8 cellular contexts compared by ENCODE assay signal in genomic region chr17:64776720-64777412, GRCh38.
DNase-seq lines count a peak whose midpoint lies in the region; ATAC-seq and TF ChIP-seq lines count a peak whose summit lies in the region.
"Not testable (repeated sequence)": the region's sequence is repeated elsewhere in the genome, so short reads cannot be mapped to it uniquely, and the experiment has no call there.

No MANE protein-coding gene starts in this region.

- H3K36me3 ChIP-seq in neural progenitor cell, result not testable (repeated sequence)

- not testable (repeated sequence) for H3K9ac ChIP-seq in neural progenitor cell

- peaks cover 17% of the 10 kb centered on the region for H3K4me1 Mint-ChIP-seq in HFFc6 (ENCODE audit: low read depth)
- peaks cover 21% of the 10 kb centered on the region for H3K4me1 Mint-ChIP-seq in neural progenitor cell
- peaks cover 48% of the 10 kb centered on the region for H3K4me1 Mint-ChIP-seq in stimulated activated naive CD8-positive, alpha-beta T cell treated with anti-CD3 and anti-CD28 coated beads, Interleukin-15, amount 100 ng/mL, for 72 hours

- H3K36me3 Mint-ChIP-seq in HFFc6 (ENCODE audit: low read depth); neural progenitor cell: not testable (repeated sequence)

- H3K79me2 ChIP-seq in neural progenitor cell (ENCODE audit: low read depth), result not testable (repeated sequence)

- not testable (repeated sequence) for H2AFZ ChIP-seq in neural progenitor cell (replicated peaks)

- H4K20me1 ChIP-seq in neural progenitor cell (ENCODE audit: low read depth), result peaks cover 36% of the 10 kb centered on the region

- H3K4me3 Mint-ChIP-seq in HFFc6 (peak overlapping the region; percentile 72), neural progenitor cell (peak overlapping the region; percentile 84)
- peak overlapping the region; percentile 76 for H3K4me3 Mint-ChIP-seq in stimulated activated naive CD8-positive, alpha-beta T cell treated with anti-CD3 and anti-CD28 coated beads, Interleukin-15, amount 100 ng/mL, for 72 hours

- peak overlapping the region; percentile 29 for H3K4me3 ChIP-seq in neural progenitor cell

- not testable (repeated sequence) for H3K27me3 Mint-ChIP-seq in HFFc6 (ENCODE audit: insufficient read depth)
- peaks cover 41% of the 10 kb centered on the region for H3K27me3 Mint-ChIP-seq in neural progenitor cell (ENCODE audit: insufficient read depth, low read depth)
- peaks cover 13% of the 10 kb centered on the region for H3K27me3 Mint-ChIP-seq in stimulated activated naive CD8-positive, alpha-beta T cell treated with anti-CD3 and anti-CD28 coated beads, Interleukin-15, amount 100 ng/mL, for 72 hours

- peaks cover 33% of the 10 kb centered on the region for H3K4me1 ChIP-seq in neural progenitor cell

- not testable (repeated sequence) for H3K27ac Mint-ChIP-seq in HFFc6, neural progenitor cell
- peak overlapping the region in 1 of 2 donors; percentile 59 for H3K27ac Mint-ChIP-seq in stimulated activated naive CD8-positive, alpha-beta T cell treated with anti-CD3 and anti-CD28 coated beads, Interleukin-15, amount 100 ng/mL, for 72 hours

- peak overlapping the region; percentile 59 for H3K4me2 ChIP-seq in neural progenitor cell

- peaks cover 74% of the 10 kb centered on the region for H3K27me3 ChIP-seq in neural progenitor cell

- not testable (repeated sequence) for H3K27ac ChIP-seq in neural progenitor cell

- peaks cover 40% of the 10 kb centered on the region for H3F3A ChIP-seq in neural progenitor cell (ENCODE audit: low read depth)

- peak; percentile 94 for DNase-seq in ELF-1 (ENCODE audit: low read depth, low spot score)
- peak; percentile 59 for DNase-seq in HFFc6
- peak; percentile 86 for DNase-seq in NCI-H1105 treated with DMSO at 0.1 percent for 48 hours (lab: John Stamatoyannopoulos, UW)
- DNase-seq in SKM-1 (lab: John Stamatoyannopoulos, UW; ENCODE audit: unreplicated experiment), result peak; percentile 71
- peak; percentile 75 for DNase-seq in activated naive CD4-positive, alpha-beta T cell treated with anti-CD3 and anti-CD28 coated beads, Interleukin-2, amount 50 U/mL, for 16 hours
- DNase-seq in foreskin melanocyte, result peak; percentile 46
- DNase-seq in neural progenitor cell (ENCODE audit: low spot score), result peak; percentile 93
- peak; percentile 76 to 80 for DNase-seq in stimulated activated naive CD8-positive, alpha-beta T cell treated with anti-CD3 and anti-CD28 coated beads, Interleukin-15, amount 100 ng/mL, for 72 hours

- peak; percentile 94 for TF ChIP-seq CTCF in HFFc6 (IDR thresholded peaks at IDR 0.05)
- TF ChIP-seq CTCF in neural progenitor cell (IDR thresholded peaks at IDR 0.05), result peak; percentile 93

- ATAC-seq in stimulated activated naive CD8-positive, alpha-beta T cell treated with anti-CD3 and anti-CD28 coated beads, Interleukin-15, amount 100 ng/mL, for 72 hours, result peak; percentile 73

- not testable (repeated sequence) for H3K9me3 Mint-ChIP-seq in HFFc6; neural progenitor cell; stimulated activated naive CD8-positive, alpha-beta T cell treated with anti-CD3 and anti-CD28 coated beads, Interleukin-15, amount 100 ng/mL, for 72 hours

- not testable (repeated sequence) for H3K9me3 ChIP-seq in neural progenitor cell (ENCODE audit: low read depth)
